ENCODE assay signal across 1 cellular context in genomic region chr2:605674-606608, GRCh38.
TF ChIP-seq lines count a peak whose summit lies in the region.

No MANE protein-coding gene starts in this region.

TF ChIP-seq in SK-N-SH, 30 proteins besides CTCF, POLR2A, EP300 and RAD21 (continued from another document):
- TF ChIP-seq REST (IDR thresholded peaks at IDR 0.05; ENCODE audit: low read depth, low read length), result no peak
- no peak for TF ChIP-seq USF1 (IDR thresholded peaks at IDR 0.05; ENCODE audit: borderline replicate concordance, low read depth)
- TF ChIP-seq SIN3A (IDR thresholded peaks at IDR 0.05; ENCODE audit: borderline replicate concordance, low read depth, low read length), result no peak
- no peak for TF ChIP-seq POLR2AphosphoS5 (IDR thresholded peaks at IDR 0.05; ENCODE audit: low read depth, low read length)
- no peak for TF ChIP-seq PBX3 (IDR thresholded peaks at IDR 0.05)
- TF ChIP-seq NRF1 (IDR thresholded peaks at IDR 0.05; ENCODE audit: low read depth, low read length), result no peak
- no peak for TF ChIP-seq USF2 (IDR thresholded peaks at IDR 0.05; ENCODE audit: borderline replicate concordance, low read depth, low read length)
- TF ChIP-seq FOXM1 (IDR thresholded peaks at IDR 0.05; ENCODE audit: low read depth), result no peak
- no peak for TF ChIP-seq YY1 (IDR thresholded peaks at IDR 0.05; ENCODE audit: low read depth)
- no peak for TF ChIP-seq JUND (IDR thresholded peaks at IDR 0.05)
- no peak for TF ChIP-seq NFIC (IDR thresholded peaks at IDR 0.05; ENCODE audit: borderline replicate concordance)
- TF ChIP-seq TAF1 (IDR thresholded peaks at IDR 0.05; ENCODE audit: borderline replicate concordance, low read depth, low read length), result no peak
- TF ChIP-seq RFX5 (IDR thresholded peaks at IDR 0.05; ENCODE audit: low read length), result no peak
- no peak for TF ChIP-seq FOSL2 (IDR thresholded peaks at IDR 0.05; ENCODE audit: borderline replicate concordance, low read depth)
- no peak for TF ChIP-seq TCF12 (IDR thresholded peaks at IDR 0.05)
- no peak for TF ChIP-seq IRF3 (IDR thresholded peaks at IDR 0.05; ENCODE audit: low read depth, low read length)
- no peak for TF ChIP-seq TEAD4 (IDR thresholded peaks at IDR 0.05; ENCODE audit: borderline replicate concordance, insufficient read depth)
- no peak for TF ChIP-seq MXI1 (IDR thresholded peaks at IDR 0.05; ENCODE audit: low read depth, low read length)
TF ChIP-seq in SK-N-SH: peak in this region for 0.
